30 cellular contexts compared by ENCODE assay signal in genomic region chr4:38884254-38884653, GRCh38.
"Had no signal": no experiment of that assay in that cellular context is flagged by ENCODE, and none has a peak within 500 bp of the region (broad histone marks: within the 10 kb centered on the region; RNA-seq: fewer than 3 reads in every experiment).

No MANE protein-coding gene starts in this region.

- H3K4me3 Mint-ChIP-seq: natural killer cell; nephron progenitor cell; neural crest cell; stimulated activated effector memory CD8-positive, alpha-beta T cell treated with anti-CD3 and anti-CD28 coated beads, Interleukin-12 subunit alpha, Interleukin-12 subunit beta, amount 100 ng/mL, for 72 hours; stimulated activated naive B cell treated with anti-CD40 and anti-IgM and Interleukin-4, amounts not matched to agents 10 μg/mL and 1 μg/mL and 100 μg/mL, for 72 hours; stimulated activated naive CD8-positive, alpha-beta T cell treated with anti-CD3 and anti-CD28 coated beads, Interleukin-15, Interleukin-2, amounts not matched to agents 100 ng/mL and 50 ng/mL, for 24 hours had no signal

- H3K79me2 ChIP-seq: parathyroid adenoma had no signal

- FAIRE-seq: small intestine, urothelium cell line had no signal

- H2AFZ ChIP-seq: parathyroid adenoma had no signal

- ATAC-seq: natural killer cell; psoas muscle; right cardiac atrium; right lobe of liver; stimulated activated effector memory CD8-positive, alpha-beta T cell treated with anti-CD3 and anti-CD28 coated beads, Interleukin-12 subunit alpha, Interleukin-12 subunit beta, amount 100 ng/mL, for 72 hours; stimulated activated naive B cell treated with anti-CD40 and anti-IgM and Interleukin-4, amounts not matched to agents 10 μg/mL and 1 μg/mL and 100 μg/mL, for 72 hours had no signal

- H3K36me3 ChIP-seq: neutrophil, ovary had no signal

- H3K27ac ChIP-seq: neutrophil, ovary, parathyroid adenoma, psoas muscle, right lobe of liver, sigmoid colon, stomach, thoracic aorta, thyroid gland, tibial nerve, upper lobe of left lung, vagina had no signal

- H3K4me3 ChIP-seq: ovary, psoas muscle, right lobe of liver, sigmoid colon, stomach, thoracic aorta, thyroid gland, tibial nerve, upper lobe of left lung, vagina had no signal

- DNase-seq: natural killer cell; nephron progenitor cell; nucleus accumbens; ovary; posterior cingulate gyrus; psoas muscle; right cardiac atrium; right lobe of liver; sigmoid colon; small intestine; stimulated activated CD4-positive, alpha-beta T cell treated with anti-CD3 and anti-CD28 coated beads, Interleukin-15, amount 100 ng/mL, for 24 hours; stimulated activated CD4-positive, alpha-beta T cell treated with anti-CD3 and anti-CD28 coated beads, Interleukin-2, amount 100 ng/mL, for 24 hours; stimulated activated CD4-positive, alpha-beta T cell treated with anti-CD3 and anti-CD28 coated beads, Interleukin-2, amount 100 ng/mL, for 48 hours; stimulated activated CD4-positive, alpha-beta T cell treated with anti-CD3 and anti-CD28 coated beads, Interleukin-4, amount 100 ng/mL, for 24 hours; stimulated activated naive B cell treated with anti-CD40 and anti-IgM and Interleukin-4, amounts not matched to agents 10 μg/mL and 1 μg/mL and 100 μg/mL, for 72 hours; stimulated activated naive CD4-positive, alpha-beta T cell treated with Interleukin-2 at 50 U/mL for 16 hours; stomach; thyroid gland; trophoblast cell; upper lobe of left lung had no signal

- H3K36me3 Mint-ChIP-seq: natural killer cell; stimulated activated effector memory CD8-positive, alpha-beta T cell treated with anti-CD3 and anti-CD28 coated beads, Interleukin-12 subunit alpha, Interleukin-12 subunit beta, amount 100 ng/mL, for 72 hours; stimulated activated naive B cell treated with anti-CD40 and anti-IgM and Interleukin-4, amounts not matched to agents 10 μg/mL and 1 μg/mL and 100 μg/mL, for 72 hours had no signal

- H3K9me3 Mint-ChIP-seq: natural killer cell; nephron progenitor cell; stimulated activated effector memory CD8-positive, alpha-beta T cell treated with anti-CD3 and anti-CD28 coated beads, Interleukin-12 subunit alpha, Interleukin-12 subunit beta, amount 100 ng/mL, for 72 hours; stimulated activated naive B cell treated with anti-CD40 and anti-IgM and Interleukin-4, amounts not matched to agents 10 μg/mL and 1 μg/mL and 100 μg/mL, for 72 hours; stimulated activated naive CD8-positive, alpha-beta T cell treated with anti-CD3 and anti-CD28 coated beads, Interleukin-15, Interleukin-2, amounts not matched to agents 100 ng/mL and 50 ng/mL, for 24 hours had no signal

- H3K9ac ChIP-seq: parathyroid adenoma had no signal

- H3K27ac Mint-ChIP-seq: natural killer cell; nephron progenitor cell; stimulated activated effector memory CD8-positive, alpha-beta T cell treated with anti-CD3 and anti-CD28 coated beads, Interleukin-12 subunit alpha, Interleukin-12 subunit beta, amount 100 ng/mL, for 72 hours; stimulated activated naive B cell treated with anti-CD40 and anti-IgM and Interleukin-4, amounts not matched to agents 10 μg/mL and 1 μg/mL and 100 μg/mL, for 72 hours; stimulated activated naive CD8-positive, alpha-beta T cell treated with anti-CD3 and anti-CD28 coated beads, Interleukin-15, Interleukin-2, amounts not matched to agents 100 ng/mL and 50 ng/mL, for 24 hours had no signal

- H3K27me3 ChIP-seq: neutrophil, ovary, right lobe of liver, sigmoid colon, stomach, thyroid gland, tibial nerve, upper lobe of left lung, vagina had no signal

- H3K9me3 ChIP-seq: neutrophil, ovary, psoas muscle, right lobe of liver, sigmoid colon, stomach, thoracic aorta, thyroid gland, tibial nerve, upper lobe of left lung, vagina had no signal

- H3K4me1 ChIP-seq: parathyroid adenoma, psoas muscle had no signal

- H3K27me3 Mint-ChIP-seq: progenitor cell of endocrine pancreas; stimulated activated naive B cell treated with anti-CD40 and anti-IgM and Interleukin-4, amounts not matched to agents 10 μg/mL and 1 μg/mL and 100 μg/mL, for 72 hours; stimulated activated naive CD8-positive, alpha-beta T cell treated with anti-CD3 and anti-CD28 coated beads, Interleukin-15, Interleukin-2, amounts not matched to agents 100 ng/mL and 50 ng/mL, for 24 hours had no signal

- H3K4me1 Mint-ChIP-seq: nephron progenitor cell had no signal
